In genomic region chr1:2192031-2192995, GRCh38 we compare ENCODE assay signal across 9 cellular contexts. TPM values are rescaled to one million over a fixed set of nuclear protein-coding genes. Genes with fewer than 3 reads are reported as not detected.
DNase-seq lines count a peak whose midpoint lies in the region; ATAC-seq and TF ChIP-seq lines count a peak whose summit lies in the region.
"Had no signal": no experiment of that assay in that cellular context is flagged by ENCODE, and none has a peak within 500 bp of the region (broad histone marks: within the 10 kb centered on the region; RNA-seq: fewer than 3 reads in every experiment).

No MANE protein-coding gene starts in this region.

- DNase-seq in activated T-cell treated with anti-CD3 and anti-CD28 coated beads, Interleukin-2, amount 50 U/mL, for 4 hours = no peak
- no peak for DNase-seq in activated T-cell treated with anti-CD3 and anti-CD28 coated beads for 4 hours
- no peak for DNase-seq in breast epithelium (ENCODE audit: low spot score in 2 of 2)
- peak; percentile 51 for DNase-seq in mucosa of gallbladder (ENCODE audit: low spot score)
- DNase-seq in tibial artery = no peak
- DNase-seq in hepatic stellate cell (ENCODE audit: low spot score) = no peak
- DNase-seq in NCI-H526 (lab: John Stamatoyannopoulos, UW) = no peak
- DNase-seq in CD1c-positive myeloid dendritic cell (ENCODE audit: extremely low spot score) = no peak

- H3K4me3 ChIP-seq in breast epithelium = peak overlapping the region in 1 of 3 donors; percentile 32
- H3K4me3 ChIP-seq in tibial artery = no peak overlapping the region

- H3K36me3 ChIP-seq in breast epithelium = no peaks in the 10 kb centered on the region
- H3K36me3 ChIP-seq in tibial artery = no peaks in the 10 kb centered on the region

- intact Hi-C loops in breast epithelium (cut with DNase I; ENCODE audit: low total_unique reads) (loop anchor here (5.0 kb wide), 2 partner anchors 200 to 1190 kb away; partner anchors contain the start of genes HES4, MORN1 and RER1), tibial artery (cut with DNase I; ENCODE audit: low total_unique reads) (no loop called here)

- H3K9me3 Mint-ChIP-seq in activated T-cell treated with anti-CD3 and anti-CD28 coated beads, Interleukin-2, amount 50 U/mL, for 4 hours = no peaks in the 10 kb centered on the region
- H3K9me3 Mint-ChIP-seq: stimulated activated memory B cell treated with anti-CD40 and anti-IgM and Interleukin-4, amounts not matched to agents 10 μg/mL and 1 μg/mL and 100 μg/mL, for 72 hours had no signal

- TF ChIP-seq CTCF in breast epithelium (IDR thresholded peaks at IDR 0.05) (no peak), tibial artery (IDR thresholded peaks at IDR 0.05) (no peak)

- H3K4me1 ChIP-seq in breast epithelium = peaks cover 3 to 30% of the 10 kb centered on the region in 2 donors
- peaks cover 0 to 54% (median 49%) of the 10 kb centered on the region in 4 donors for H3K4me1 ChIP-seq in tibial artery

- H3K27ac ChIP-seq in breast epithelium (peak overlapping the region; percentile 67 to 81), tibial artery (peak overlapping the region; percentile 93 to 94)

- no peaks in the 10 kb centered on the region for H3K27me3 Mint-ChIP-seq in activated T-cell treated with anti-CD3 and anti-CD28 coated beads, Interleukin-2, amount 50 U/mL, for 4 hours (ENCODE audit: low read depth)
- H3K27me3 Mint-ChIP-seq: stimulated activated memory B cell treated with anti-CD40 and anti-IgM and Interleukin-4, amounts not matched to agents 10 μg/mL and 1 μg/mL and 100 μg/mL, for 72 hours had no signal

- H3K4me3 Mint-ChIP-seq in activated T-cell treated with anti-CD3 and anti-CD28 coated beads, Interleukin-2, amount 50 U/mL, for 4 hours = peak overlapping the region; percentile 67
- H3K4me3 Mint-ChIP-seq: stimulated activated memory B cell treated with anti-CD40 and anti-IgM and Interleukin-4, amounts not matched to agents 10 μg/mL and 1 μg/mL and 100 μg/mL, for 72 hours had no signal

- H3K9me3 ChIP-seq in breast epithelium (no peaks in the 10 kb centered on the region), tibial artery (no peaks in the 10 kb centered on the region)

- TF ChIP-seq POLR2A in breast epithelium (IDR thresholded peaks at IDR 0.05) = no peak

- ATAC-seq in activated T-cell treated with anti-CD3 and anti-CD28 coated beads, Interleukin-2, amount 50 U/mL, for 4 hours = no peak
- ATAC-seq: stimulated activated memory B cell treated with anti-CD40 and anti-IgM and Interleukin-4, amounts not matched to agents 10 μg/mL and 1 μg/mL and 100 μg/mL, for 72 hours had no signal

- peaks cover 20% of the 10 kb centered on the region for H3K4me1 Mint-ChIP-seq in activated T-cell treated with anti-CD3 and anti-CD28 coated beads, Interleukin-2, amount 50 U/mL, for 4 hours (ENCODE audit: low read depth)

- H3K36me3 Mint-ChIP-seq in activated T-cell treated with anti-CD3 and anti-CD28 coated beads, Interleukin-2, amount 50 U/mL, for 4 hours (ENCODE audit: insufficient read depth) = no peaks in the 10 kb centered on the region
- H3K36me3 Mint-ChIP-seq: stimulated activated memory B cell treated with anti-CD40 and anti-IgM and Interleukin-4, amounts not matched to agents 10 μg/mL and 1 μg/mL and 100 μg/mL, for 72 hours had no signal

- H3K27me3 ChIP-seq in breast epithelium = no peaks in the 10 kb centered on the region
- H3K27me3 ChIP-seq in tibial artery = no peaks in the 10 kb centered on the region

RNA-seq across cellular contexts. Expression of gene FAAP20, which starts 2.3 kb away (rescaled TPM):
- 10 to 100 TPM; 67.8 to 82.3 (median 69.9) TPM for total RNA-seq in activated T-cell treated with anti-CD3 and anti-CD28 coated beads, Interleukin-2, amount 50 U/mL, for 4 hours
- 10 to 100 TPM; 28.6 to 33.1 (median 29.9) TPM for total RNA-seq in breast epithelium
- 74.2 TPM for total RNA-seq in mucosa of gallbladder

RNA-seq across cellular contexts. Expression of gene SKI, which starts 35.8 kb away (rescaled TPM):
- total RNA-seq in activated T-cell treated with anti-CD3 and anti-CD28 coated beads, Interleukin-2, amount 50 U/mL, for 4 hours = 10 to 100 TPM; 43.8 to 45.2 (median 44.7) TPM
- 10 to 100 TPM; 22.1 to 33.8 (median 26.7) TPM for total RNA-seq in breast epithelium
- 78.9 TPM for total RNA-seq in mucosa of gallbladder
